Comparison of ENCODE assay signal across 20 cellular contexts in the genomic region with DNA sequence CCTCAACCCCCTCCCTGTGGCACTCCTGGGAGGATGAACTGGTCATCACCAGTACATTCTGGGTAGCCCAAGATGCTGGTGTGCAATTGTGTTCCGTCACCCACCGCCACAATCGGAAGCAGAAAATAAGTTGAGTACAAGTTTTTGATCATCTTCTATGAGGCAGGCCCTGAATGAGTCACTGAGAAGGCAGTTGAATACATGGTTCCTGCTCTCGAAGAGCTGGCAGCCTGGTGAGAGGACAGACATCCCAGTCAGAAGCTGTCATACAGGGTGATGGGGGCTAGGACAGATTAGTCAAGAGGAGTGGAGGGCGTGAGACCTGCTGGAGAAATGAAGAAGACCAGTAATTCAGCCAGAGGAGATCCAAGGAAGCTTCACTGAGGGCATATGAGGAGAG. TPM values are rescaled to one million over a fixed set of nuclear protein-coding genes. Genes with fewer than 3 reads are reported as not detected.
DNase-seq lines count a peak whose midpoint lies in the region; FAIRE-seq and TF ChIP-seq lines count a peak whose summit lies in the region.
"Had no signal": no experiment of that assay in that cellular context is flagged by ENCODE, and none has a peak within 500 bp of the region (broad histone marks: within the 10 kb centered on the region; RNA-seq: fewer than 3 reads in every experiment).

No MANE protein-coding gene starts in this region.

- H3K9me2 ChIP-seq in GM23248 (ENCODE audit: insufficient read depth): no peaks in the 10 kb centered on the region

- H3K27ac ChIP-seq in GM23248 (no peak overlapping the region), brain microvascular endothelial cell (no peak overlapping the region), sigmoid colon (no peak overlapping the region), tibial nerve (no peak overlapping the region)
- H3K27ac ChIP-seq: BLaER1, PC-9, SJSA1 had no signal

- H3K9me3 ChIP-seq in GM23248 (ENCODE audit: low read depth) (no peaks in the 10 kb centered on the region), sigmoid colon (no peaks in the 10 kb centered on the region), tibial nerve (no peaks in the 10 kb centered on the region)
- H3K9me3 ChIP-seq: BLaER1, SJSA1 had no signal

- no peak for DNase-seq in AG10803 (ENCODE audit: low read depth)
- peak; percentile 73 for DNase-seq in GM23248
- peak; percentile 12 for DNase-seq in brain microvascular endothelial cell
- peak; percentile 64 for DNase-seq in iris pigment epithelial cell (ENCODE audit: low read depth)
- DNase-seq in sigmoid colon: no peak
- DNase-seq in tibial nerve (ENCODE audit: low spot score in 2 of 2): no peak
- no peak for DNase-seq in RCC 7860 (ENCODE audit: low spot score)
- DNase-seq: CD8-positive, alpha-beta memory T cell; DMS79 treated with DMSO at 0.1 percent for 48 hours; GDM1; GOT3; KBM-7; MV-4-11; NCI-H1436; NCI-H2081; NCI-H510A; PC-9 had no signal

- H3K36me3 ChIP-seq in GM23248 (ENCODE audit: low read depth) (peaks cover 24% of the 10 kb centered on the region), brain microvascular endothelial cell (replicated peaks) (no peaks in the 10 kb centered on the region), sigmoid colon (no peaks in the 10 kb centered on the region), tibial nerve (no peaks in the 10 kb centered on the region)
- H3K36me3 ChIP-seq: BLaER1, SJSA1 had no signal

- H3K27me3 ChIP-seq in GM23248 (replicated peaks; ENCODE audit: insufficient read depth) (no peaks in the 10 kb centered on the region), brain microvascular endothelial cell (replicated peaks) (no peaks in the 10 kb centered on the region), sigmoid colon (peaks cover 0 to 8% (median 3%) of the 10 kb centered on the region in 3 donors), tibial nerve (peaks cover 0 to 24% of the 10 kb centered on the region in 2 donors)

- FAIRE-seq in RCC 7860 (lab: Jason Lieb, UNC): no peak
- FAIRE-seq: GM12878 had no signal

- H3K79me2 ChIP-seq in GM23248 (ENCODE audit: insufficient read depth): peaks cover 20% of the 10 kb centered on the region; the same call in 1 of the 2 replicates

- no peak for TF ChIP-seq CTCF in AG10803 (conservative IDR thresholded peaks at IDR 0.05; ENCODE audit: low read length)
- TF ChIP-seq CTCF in brain microvascular endothelial cell (IDR thresholded peaks at IDR 0.05; ENCODE audit: low read depth, low read length, missing control alignments): no peak
- no peak for TF ChIP-seq CTCF in sigmoid colon (IDR thresholded peaks at IDR 0.05)
- no peak for TF ChIP-seq CTCF in tibial nerve (IDR thresholded peaks at IDR 0.05)

- 0 out of 2 replicates have a peak, but pooled peaks cover 15% of the 10 kb centered on the region for H4K20me1 ChIP-seq in GM23248 (ENCODE audit: insufficient read depth)

- no peak for TF ChIP-seq EP300 in sigmoid colon (IDR thresholded peaks at IDR 0.05)
- no peak for TF ChIP-seq EP300 in tibial nerve (IDR thresholded peaks at IDR 0.05)

- no peak overlapping the region for H2AFZ ChIP-seq in GM23248
- H2AFZ ChIP-seq: PC-9 had no signal

- H3K4me1 ChIP-seq in GM23248 (ENCODE audit: insufficient read depth): peaks cover 27% of the 10 kb centered on the region
- peaks cover 0 to 7% (median 5%) of the 10 kb centered on the region in 4 donors for H3K4me1 ChIP-seq in sigmoid colon
- peaks cover 0 to 5% (median 2%) of the 10 kb centered on the region in 4 donors for H3K4me1 ChIP-seq in tibial nerve

- WGBS in GM23248 (ENCODE audit: low coverage in 1 of 2, low lambda C conversion rate in 2 of 2, missing lambda C conversion rate in 2 of 2), 2 experiments: 68 to 73% methylated on average over 5 of the region's 5 CpGs
- WGBS in sigmoid colon, 2 donors: 92 to 93% methylated on average over 5 of the region's 5 CpGs
- 89 to 92% methylated on average over 5 of the region's 5 CpGs for WGBS in tibial nerve, 2 donors

- no peak overlapping the region for H3K9ac ChIP-seq in GM23248
- H3K9ac ChIP-seq: BLaER1 had no signal

- H3K4me3 ChIP-seq in AG10803 (ENCODE audit: low read length) (peak overlapping the region; percentile 19), GM23248 (no peak overlapping the region), brain microvascular endothelial cell (ENCODE audit: low read depth, low read length) (no peak overlapping the region), sigmoid colon (no peak overlapping the region), tibial nerve (no peak overlapping the region)
- H3K4me3 ChIP-seq: BLaER1, GM12878, PC-9, SJSA1 had no signal

- H3F3A ChIP-seq in GM23248 (ENCODE audit: insufficient read depth): peaks cover 90% of the 10 kb centered on the region

- TF ChIP-seq POLR2A in sigmoid colon (IDR thresholded peaks at IDR 0.05) (no peak), tibial nerve (IDR thresholded peaks at IDR 0.05) (no peak)

- H3K4me2 ChIP-seq in GM23248 (ENCODE audit: unreplicated experiment): no peak overlapping the region
- H3K4me2 ChIP-seq: BLaER1, PC-9 had no signal

- intact Hi-C loops in sigmoid colon (cut with DNase I): no loop called here

- in situ Hi-C loops in GM23248 (cut with MboI) (no loop called here), brain microvascular endothelial cell (cut with HindIII; ENCODE audit: low pct_ligation_motif_present, low sequenced_read_pairs) (no loop called here)

RNA-seq across cellular contexts. Expression of gene CEMIP, which starts 6.2 kb away (rescaled TPM):
- total RNA-seq in GM23248 (2014; rRNA removed; shearing (Covaris generic)): 213 and 232 TPM in 2 replicates
- polyA plus RNA-seq in GM23248 (2016; fragmentation: Nextera tagmentation; extraction: Ambion mirVana) (134 and 137 TPM in 2 replicates), sigmoid colon (1 to 10 TPM in 1 of 3 donors, under 1 TPM in 2; under 0.01 to 2.1 (median 0.23) TPM)
- total RNA-seq in sigmoid colon (under 1 TPM in 2 of 4 donors, not detected in 2; under 0.01 TPM), tibial nerve (1 to 10 TPM in 2 of 4 donors, under 1 TPM in 1, not detected in 1; 0.21 to 1.4 (median 1.2) TPM)
- total RNA-seq: CD8-positive, alpha-beta memory T cell had no signal
- polyA plus RNA-seq: CD8-positive, alpha-beta memory T cell had no signal

Comparison
In these comparisons a context has a peak if more than half of its experiments do, and no peak if none do; other contexts are left out.
1. DNase-seq: peak in GM23248 (single experiment), brain microvascular endothelial cell (single experiment) and iris pigment epithelial cell (single experiment); none in AG10803 (single experiment), sigmoid colon (single experiment), tibial nerve (0 of 2) and RCC 7860 (single experiment).
2. RNA of gene CEMIP, which starts 6.2 kb away (total RNA-seq): 213 to 232 TPM in GM23248; 0.21 to 1.4 TPM in tibial nerve and under 0.01 TPM in sigmoid colon; every median in the first group is over 10 times any median in the second.